In the genomic region with DNA sequence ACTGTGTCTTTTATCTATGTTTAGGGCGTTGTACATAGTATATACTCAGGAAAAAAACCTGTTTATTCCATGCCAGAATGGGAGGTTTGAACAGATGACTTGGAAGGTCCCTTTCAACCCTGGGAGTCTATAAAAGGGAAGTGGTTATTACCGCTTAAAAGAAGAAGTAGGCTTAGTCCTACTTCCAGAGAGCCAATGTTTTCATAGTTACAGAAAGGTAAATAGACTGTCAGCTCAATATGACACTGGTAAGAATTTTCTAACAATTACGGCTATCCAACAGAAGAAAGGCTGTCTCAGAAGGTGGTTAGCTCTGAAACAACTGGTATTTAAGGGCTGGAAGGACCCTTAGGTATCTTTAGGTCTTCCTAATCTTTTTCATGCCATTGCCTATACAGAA, we compare ENCODE assay signal across 8 cellular contexts. TPM values are rescaled to one million over a fixed set of nuclear protein-coding genes. Genes with fewer than 3 reads are reported as not detected.
DNase-seq lines count a peak whose midpoint lies in the region; ATAC-seq, FAIRE-seq and TF ChIP-seq lines count a peak whose summit lies in the region.

No MANE protein-coding gene starts in this region.

- FAIRE-seq in keratinocyte (lab: Jason Lieb, UNC): no peak

- no peaks in the 10 kb centered on the region for H3K9me1 ChIP-seq in keratinocyte (ENCODE audit: control insufficient read depth, extremely low read depth, insufficient read depth, low read length)

- H3K27ac ChIP-seq in CD4-positive, alpha-beta T cell (ENCODE audit: low read depth, low read length): peak overlapping the region; percentile 69
- H3K27ac ChIP-seq in keratinocyte (ENCODE audit: control insufficient read depth, insufficient read depth, low read length) (no peak overlapping the region), suprapubic skin (peak overlapping the region; percentile 80)

- H2AFZ ChIP-seq in keratinocyte (ENCODE audit: control insufficient read depth, low read length): no peak overlapping the region

- CTCF ChIA-PET in CD4-positive, alpha-beta T cell (lab: Charles Lee): interaction anchor here (0.9 to 3.2 kb wide), 6 partner anchors 9 to 1523 kb away, joined by 3 to 32 read pairs (median 3); no protein-coding TSS in a partner anchor
- CTCF ChIA-PET in activated CD4-positive, alpha-beta memory T cell treated with anti-CD3 and anti-CD28 coated beads for 36 hours (lab: Charles Lee): interaction anchor here (0.8 to 4.5 kb wide), 12 partner anchors 12 to 117 kb away, joined by 3 to 39 read pairs (median 4); partner anchors contain the start of gene UBE2D1

- TF ChIP-seq POLR2A in suprapubic skin (IDR thresholded peaks at IDR 0.05): no peak

- H3K4me3 ChIP-seq in keratinocyte (ENCODE audit: control insufficient read depth in 2 of 3, extremely low read depth in 1 of 3, insufficient read depth in 2 of 3, low read depth in 1 of 3, low read length in 3 of 3) (no peak overlapping the region), suprapubic skin (peak overlapping the region; percentile 94)

- no peaks in the 10 kb centered on the region for H4K20me1 ChIP-seq in keratinocyte (ENCODE audit: control insufficient read depth, extremely low read depth, insufficient read depth, low read length)

- POLR2A ChIA-PET in CD4-positive, alpha-beta T cell (lab: Charles Lee): interaction anchor here (1.2 to 3.0 kb wide), 13 partner anchors 11 to 1524 kb away, joined by 3 to 78 read pairs (median 5); partner anchors contain the start of genes CISD1, IPMK and UBE2D1
- POLR2A ChIA-PET in activated CD4-positive, alpha-beta memory T cell treated with anti-CD3 and anti-CD28 coated beads for 36 hours (lab: Charles Lee): interaction anchor here (1.0 to 3.0 kb wide), 3 partner anchors 13 to 116 kb away, joined by 3 to 17 read pairs (median 13); partner anchors contain the start of genes CISD1, IPMK and UBE2D1

- peak; percentile 60 for ATAC-seq in CD4-positive, alpha-beta T cell (ENCODE audit: poor library complexity)
- ATAC-seq in GM19468 (IDR thresholded peaks at IDR 0.05; ENCODE audit: extremely low read depth, unreplicated experiment) (peak; percentile 70), HG03565 (IDR thresholded peaks at IDR 0.05; ENCODE audit: unreplicated experiment) (peak; percentile 79), left lobe of liver (no peak)

- no peaks in the 10 kb centered on the region for H3K27me3 Mint-ChIP-seq in CD4-positive, alpha-beta T cell
- no peaks in the 10 kb centered on the region for H3K27me3 Mint-ChIP-seq in activated CD4-positive, alpha-beta memory T cell treated with anti-CD3 and anti-CD28 coated beads for 36 hours

- no peak overlapping the region for H3K9ac ChIP-seq in keratinocyte (ENCODE audit: control insufficient read depth, extremely low read depth, insufficient read depth, low read length)

- H3K9me3 Mint-ChIP-seq in CD4-positive, alpha-beta T cell: no peaks in the 10 kb centered on the region
- no peaks in the 10 kb centered on the region for H3K9me3 Mint-ChIP-seq in activated CD4-positive, alpha-beta memory T cell treated with anti-CD3 and anti-CD28 coated beads for 36 hours

- H3K4me1 ChIP-seq in keratinocyte (ENCODE audit: control insufficient read depth, extremely low read depth, insufficient read depth, low read length) (peaks cover 17% of the 10 kb centered on the region), suprapubic skin (peaks cover 24% of the 10 kb centered on the region)

- peak overlapping the region; percentile 96 for H3K27ac Mint-ChIP-seq in CD4-positive, alpha-beta T cell
- H3K27ac Mint-ChIP-seq in activated CD4-positive, alpha-beta memory T cell treated with anti-CD3 and anti-CD28 coated beads for 36 hours: no peak overlapping the region

- peak overlapping the region; percentile 71 for H3K4me2 ChIP-seq in keratinocyte (ENCODE audit: control insufficient read depth, extremely low read depth, insufficient read depth, low read depth, low read length)

- DNase-seq in CD4-positive, alpha-beta T cell: no peak
- no peak for DNase-seq in activated CD4-positive, alpha-beta memory T cell treated with anti-CD3 and anti-CD28 coated beads for 36 hours
- DNase-seq in keratinocyte (ENCODE audit: low read depth, low spot score) (no peak), suprapubic skin (ENCODE audit: low spot score in 2 of 2) (no peak), EL (no peak), left lobe of liver (ENCODE audit: low spot score) (no peak)

- peaks cover 33% of the 10 kb centered on the region for H3K79me2 ChIP-seq in keratinocyte (ENCODE audit: control insufficient read depth, insufficient read depth, low read length)

- TF ChIP-seq EP300 in suprapubic skin (IDR thresholded peaks at IDR 0.05): no peak

- no peaks in the 10 kb centered on the region for H3K27me3 ChIP-seq in CD4-positive, alpha-beta T cell (ENCODE audit: control insufficient read depth, insufficient read depth, low read length)
- H3K27me3 ChIP-seq in keratinocyte (ENCODE audit: control insufficient read depth, extremely low read depth, insufficient read depth, low read length): no peaks in the 10 kb centered on the region
- H3K27me3 ChIP-seq in suprapubic skin: no peaks in the 10 kb centered on the region

- TF ChIP-seq CTCF in CD4-positive, alpha-beta T cell (IDR thresholded peaks at IDR 0.05): no peak
- no peak for TF ChIP-seq CTCF in keratinocyte (optimal IDR thresholded peaks at IDR 0.05 in 1 of 3, IDR thresholded peaks at IDR 0.05 in 1 of 3, conservative IDR thresholded peaks at IDR 0.05 in 1 of 3; ENCODE audit: extremely low read depth in 1 of 3, insufficient read depth in 2 of 3, low read length in 3 of 3)
- TF ChIP-seq CTCF in suprapubic skin (IDR thresholded peaks at IDR 0.05): no peak

- intact Hi-C loops in CD4-positive, alpha-beta T cell (cut with DNase I, micrococcal nuclease): loop anchor here (1.0 to 2.0 kb wide), 3 partner anchors 51 to 115 kb away; partner anchors contain the start of gene CISD1 (in 1 of the 2)
- intact Hi-C loops in activated CD4-positive, alpha-beta memory T cell treated with anti-CD3 and anti-CD28 coated beads for 36 hours (cut with micrococcal nuclease): loop anchor here (2.0 to 10.0 kb wide), 2 partner anchors 131 to 207 kb away; partner anchors contain the start of gene BICC1

- H3K4me3 Mint-ChIP-seq in CD4-positive, alpha-beta T cell: peak overlapping the region; percentile 98
- H3K4me3 Mint-ChIP-seq in activated CD4-positive, alpha-beta memory T cell treated with anti-CD3 and anti-CD28 coated beads for 36 hours: peak overlapping the region; percentile 99

- dilution Hi-C loops in keratinocyte (cut with MboI; ENCODE audit: extremely low pct_ligation_motif_present, low sequenced_read_pairs): no loop called here

- H3K4me1 Mint-ChIP-seq in CD4-positive, alpha-beta T cell (ENCODE audit: low read depth): peaks cover 56% of the 10 kb centered on the region
- H3K4me1 Mint-ChIP-seq in activated CD4-positive, alpha-beta memory T cell treated with anti-CD3 and anti-CD28 coated beads for 36 hours (ENCODE audit: low read depth): peaks cover 29% of the 10 kb centered on the region

- peaks cover 37% of the 10 kb centered on the region for H3K36me3 Mint-ChIP-seq in CD4-positive, alpha-beta T cell (ENCODE audit: low read depth)
- H3K36me3 Mint-ChIP-seq in activated CD4-positive, alpha-beta memory T cell treated with anti-CD3 and anti-CD28 coated beads for 36 hours: peaks cover 14% of the 10 kb centered on the region

- no peaks in the 10 kb centered on the region for H3K9me3 ChIP-seq in CD4-positive, alpha-beta T cell (ENCODE audit: control insufficient read depth, low read length)
- H3K9me3 ChIP-seq in keratinocyte (ENCODE audit: control insufficient read depth, low read depth, low read length) (no peaks in the 10 kb centered on the region), suprapubic skin (no peaks in the 10 kb centered on the region)

- 35% methylated on average over 3 of the region's 3 CpGs for WGBS in suprapubic skin

- H3K36me3 ChIP-seq in keratinocyte (ENCODE audit: control insufficient read depth in 2 of 2, extremely low read depth in 1 of 2, insufficient read depth in 2 of 2, low read length in 2 of 2) (peaks cover 1 to 20% of the 10 kb centered on the region in 2 experiments), suprapubic skin (peaks cover 9% of the 10 kb centered on the region)

RNA-seq across cellular contexts. Expression of gene TFAM, which starts 1.1 kb away (rescaled TPM):
- total RNA-seq in CD4-positive, alpha-beta T cell: 10 to 100 TPM; 43.7 to 50.5 TPM
- total RNA-seq in activated CD4-positive, alpha-beta memory T cell treated with anti-CD3 and anti-CD28 coated beads for 36 hours: 10 to 100 TPM; 85.4 to 92.5 TPM
- 11.5 to 25.1 TPM (median 20.3 TPM) in 3 replicates for polyA plus RNA-seq in keratinocyte
- 78.9 TPM for polyA plus RNA-seq in keratinocyte (2011; ENCODE audit: low read depth)
- 10.1 and 11.1 TPM in 2 replicates for polyA plus RNA-seq in keratinocyte (2011; cell fraction: cytosol; rRNA removed)
- 8.7 and 11.6 TPM in 2 replicates for polyA plus RNA-seq in keratinocyte (2011; cell fraction: nucleus; rRNA removed)
- polyA plus RNA-seq in keratinocyte (2012; ENCODE audit: low replicate concordance): 18.0 and 34.5 TPM in 2 replicates
- 10.0 to 11.5 TPM (median 10.7 TPM) in 3 replicates for polyA minus RNA-seq in keratinocyte
- polyA minus RNA-seq in keratinocyte (2011; cell fraction: cytosol; rRNA and poly(A)+ RNA removed): 18.4 TPM
- polyA minus RNA-seq in keratinocyte (2011; cell fraction: nucleus; rRNA and poly(A)+ RNA removed): 10.4 and 13.6 TPM in 2 replicates
- total RNA-seq in suprapubic skin: 10 to 100 TPM; 16.6 to 22.9 (median 19.8) TPM
- total RNA-seq in left lobe of liver: 17.2 TPM

RNA-seq across cellular contexts. Expression of gene UBE2D1, which starts 49.3 kb away (rescaled TPM):
- total RNA-seq in CD4-positive, alpha-beta T cell: 1 to 10 TPM; 6.0 to 7.8 TPM
- 10 to 100 TPM; 14.5 to 14.8 TPM for total RNA-seq in activated CD4-positive, alpha-beta memory T cell treated with anti-CD3 and anti-CD28 coated beads for 36 hours
- 11.0 to 25.4 TPM (median 15.9 TPM) in 3 replicates for polyA plus RNA-seq in keratinocyte
- 4.2 TPM for polyA plus RNA-seq in keratinocyte (2011; ENCODE audit: low read depth)
- 12.4 and 24.9 TPM in 2 replicates for polyA plus RNA-seq in keratinocyte (2011; cell fraction: cytosol; rRNA removed)
- polyA plus RNA-seq in keratinocyte (2011; cell fraction: nucleus; rRNA removed): 11.6 and 16.8 TPM in 2 replicates
- polyA plus RNA-seq in keratinocyte (2012; ENCODE audit: low replicate concordance): 10.8 and 13.6 TPM in 2 replicates
- polyA minus RNA-seq in keratinocyte: 1.2 to 6.3 TPM (median 6.0 TPM) in 3 replicates
- polyA minus RNA-seq in keratinocyte (2011; cell fraction: cytosol; rRNA and poly(A)+ RNA removed): 10.4 TPM
- 5.4 and 9.2 TPM in 2 replicates for polyA minus RNA-seq in keratinocyte (2011; cell fraction: nucleus; rRNA and poly(A)+ RNA removed)
- 10 to 100 TPM in 2 of 4 donors, 1 to 10 TPM in 2; 8.3 to 11.5 (median 9.6) TPM for total RNA-seq in suprapubic skin
- 2.2 TPM for total RNA-seq in left lobe of liver
